In the genomic region with DNA sequence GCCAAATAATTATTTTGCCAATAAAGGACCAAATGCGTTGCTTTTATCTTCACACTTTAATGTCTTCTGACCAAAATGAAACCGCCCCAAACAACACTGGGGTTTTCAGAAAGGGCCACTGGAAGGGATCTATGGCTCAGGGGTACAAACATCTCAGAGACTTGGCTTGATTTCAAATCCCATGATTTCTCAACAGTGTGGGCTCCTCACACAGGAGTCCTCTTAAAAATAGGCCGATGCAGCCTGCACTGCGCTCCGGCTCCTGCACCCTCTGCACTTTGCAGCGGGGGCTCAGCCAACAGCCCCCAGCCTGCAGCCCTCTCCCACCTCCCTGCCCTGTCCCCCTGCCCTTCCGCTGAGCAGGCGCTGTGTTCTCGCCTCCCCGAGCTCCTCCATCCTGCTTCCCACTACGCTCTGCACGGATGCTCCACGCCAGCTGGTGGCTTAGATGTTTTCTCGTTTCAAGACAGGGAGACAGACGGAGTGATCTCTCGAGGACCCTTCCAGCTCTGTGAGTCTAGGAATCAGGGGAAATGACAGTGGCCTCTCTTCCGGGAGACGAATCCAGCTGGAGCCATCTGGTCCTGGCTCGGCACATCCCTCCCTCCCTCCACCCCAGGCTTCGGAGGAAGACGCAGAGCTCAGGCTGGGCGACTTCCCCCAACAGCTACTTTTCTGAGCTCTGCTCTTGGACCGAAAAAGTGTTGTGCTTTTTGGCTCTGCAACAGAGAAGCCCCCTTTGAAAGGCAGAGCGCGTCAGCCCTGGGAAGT, we compare ENCODE assay signal across 16 cellular contexts.
DNase-seq lines count a peak whose midpoint lies in the region; ATAC-seq, FAIRE-seq and TF ChIP-seq lines count a peak whose summit lies in the region.
"Had no signal": no experiment of that assay in that cellular context is flagged by ENCODE, and none has a peak within 500 bp of the region (broad histone marks: within the 10 kb centered on the region; RNA-seq: fewer than 3 reads in every experiment).

No MANE protein-coding gene starts in this region.

- H3K9me3 ChIP-seq in left lung (no peaks in the 10 kb centered on the region), small intestine (ENCODE audit: control insufficient read depth, low read depth) (no peaks in the 10 kb centered on the region)

- H3K27me3 ChIP-seq in left lung (peaks cover 0 to 9% of the 10 kb centered on the region in 2 donors), small intestine (ENCODE audit: control insufficient read depth in 2 of 2, insufficient read depth in 2 of 2, low read length in 2 of 2) (no peaks in the 10 kb centered on the region)

- CTCF ChIA-PET in Calu3 (lab: Charles Lee), result interaction anchor here (0.6 kb wide), 1 partner anchor 1425 kb away, joined by 3 read pairs; no protein-coding TSS in a partner anchor

- no peak overlapping the region for H3K27ac Mint-ChIP-seq in Calu3 (ENCODE audit: unreplicated experiment)
- H3K27ac Mint-ChIP-seq: activated T-helper 17 cell treated with anti-CD3 and anti-CD28 coated beads, Interleukin-2, amount 50 U/mL, for 72 hours; stimulated activated naive B cell treated with anti-CD40 and anti-IgM and Interleukin-4, amounts not matched to agents 10 μg/mL and 1 μg/mL and 100 μg/mL, for 72 hours; T-helper 17 cell had no signal

- FAIRE-seq in small intestine (lab: Jason Lieb, UNC), result no peak

- WGBS in small intestine, 3 donors, result 57 to 81% (median 75%) methylated on average over 25 of the region's 25 CpGs

- H3K4me1 Mint-ChIP-seq in Calu3 (ENCODE audit: low read depth, unreplicated experiment), result no peaks in the 10 kb centered on the region
- H3K4me1 Mint-ChIP-seq: activated T-helper 17 cell treated with anti-CD3 and anti-CD28 coated beads, Interleukin-2, amount 50 U/mL, for 72 hours; CD14-positive monocyte; stimulated activated naive B cell treated with anti-CD40 and anti-IgM and Interleukin-4, amounts not matched to agents 10 μg/mL and 1 μg/mL and 100 μg/mL, for 72 hours had no signal

- H3K36me3 ChIP-seq in left lung, result no peaks in the 10 kb centered on the region
- H3K36me3 ChIP-seq in small intestine (ENCODE audit: control insufficient read depth in 2 of 2, insufficient read depth in 2 of 2, low read length in 2 of 2), result no peaks in the 10 kb centered on the region

- no peaks in the 10 kb centered on the region for H3K36me3 Mint-ChIP-seq in Calu3 (ENCODE audit: insufficient read depth, unreplicated experiment)
- H3K36me3 Mint-ChIP-seq: CD14-positive monocyte; stimulated activated naive B cell treated with anti-CD40 and anti-IgM and Interleukin-4, amounts not matched to agents 10 μg/mL and 1 μg/mL and 100 μg/mL, for 72 hours had no signal

- peaks cover 82% of the 10 kb centered on the region for H3K27me3 Mint-ChIP-seq in Calu3 (ENCODE audit: unreplicated experiment)

- H3K4me3 Mint-ChIP-seq in Calu3 (ENCODE audit: low read depth, unreplicated experiment), result no peak overlapping the region
- H3K4me3 Mint-ChIP-seq: activated T-helper 17 cell treated with anti-CD3 and anti-CD28 coated beads, Interleukin-2, amount 50 U/mL, for 72 hours; CD14-positive monocyte; stimulated activated naive B cell treated with anti-CD40 and anti-IgM and Interleukin-4, amounts not matched to agents 10 μg/mL and 1 μg/mL and 100 μg/mL, for 72 hours; T-helper 17 cell had no signal

- no TSS peak for BruUV-seq in Calu3 (replicated peaks; lab: Mats Ljungman, UMichigan)

- H3K27ac ChIP-seq in coronary artery (no peak overlapping the region), left lung (no peak overlapping the region), small intestine (ENCODE audit: low read depth in 1 of 2, low read length in 1 of 2) (peak overlapping the region in 1 of 2 donors; percentile 71)
- H3K27ac ChIP-seq: parathyroid adenoma had no signal

- peak; percentile 45 for ATAC-seq in left lung
- ATAC-seq: activated T-helper 17 cell treated with anti-CD3 and anti-CD28 coated beads, Interleukin-2, amount 50 U/mL, for 72 hours; stimulated activated naive B cell treated with anti-CD40 and anti-IgM and Interleukin-4, amounts not matched to agents 10 μg/mL and 1 μg/mL and 100 μg/mL, for 72 hours; T-helper 17 cell had no signal

- H3K4me1 ChIP-seq in left lung, result no peaks in the 10 kb centered on the region
- H3K4me1 ChIP-seq in small intestine (ENCODE audit: control insufficient read depth in 2 of 2, insufficient read depth in 1 of 2, low read depth in 1 of 2, low read length in 1 of 2), result no peaks in the 10 kb centered on the region
- H3K4me1 ChIP-seq: parathyroid adenoma had no signal

- DNase-seq in NCI-H1694 treated with DMSO at 0.1 percent for 48 hours (lab: John Stamatoyannopoulos, UW) (peak; percentile 98), coronary artery (ENCODE audit: low spot score) (no peak), left lung (no peak), small intestine (peak; percentile 1), Calu3 (no peak), HUDEP-2 (lab: John Stamatoyannopoulos, UW; ENCODE audit: unreplicated experiment in 76 of 76) (no peak), cerebellar nuclear complex (lab: John Stamatoyannopoulos, UW) (no peak)
- DNase-seq in stimulated activated CD4-positive, alpha-beta T cell treated with anti-CD3 and anti-CD28 coated beads, Interleukin-2, amount 100 ng/mL, for 48 hours, result no peak
- DNase-seq: activated CD4-positive, alpha-beta T cell treated with anti-CD3 and anti-CD28 coated beads, Interleukin-2, amount 50 U/mL, for 1 hour; mesendoderm; NCI-H1092 treated with DMSO at 0.1 percent for 48 hours; stimulated activated naive B cell treated with anti-CD40 and anti-IgM and Interleukin-4, amounts not matched to agents 10 μg/mL and 1 μg/mL and 100 μg/mL, for 72 hours; T-helper 17 cell had no signal

- H3K4me3 ChIP-seq in coronary artery, result peak overlapping the region; percentile 52
- H3K4me3 ChIP-seq in left lung, result no peak overlapping the region
- no peak overlapping the region for H3K4me3 ChIP-seq in small intestine (ENCODE audit: low read depth in 1 of 2, low read length in 2 of 2)

- TF ChIP-seq CTCF in coronary artery (IDR thresholded peaks at IDR 0.05) (no peak), left lung (IDR thresholded peaks at IDR 0.05) (no peak), Calu3 (IDR thresholded peaks at IDR 0.05; ENCODE audit: unreplicated experiment) (no peak)

- intact Hi-C loops in left lung (cut with DNase I), result no loop called here
- intact Hi-C loops in Calu3 (cut with micrococcal nuclease; ENCODE audit: unreplicated experiment), result no loop called here

- no peaks in the 10 kb centered on the region for H3K9me3 Mint-ChIP-seq in Calu3 (ENCODE audit: low read depth, unreplicated experiment)
- H3K9me3 Mint-ChIP-seq: activated T-helper 17 cell treated with anti-CD3 and anti-CD28 coated beads, Interleukin-2, amount 50 U/mL, for 72 hours; CD14-positive monocyte; stimulated activated naive B cell treated with anti-CD40 and anti-IgM and Interleukin-4, amounts not matched to agents 10 μg/mL and 1 μg/mL and 100 μg/mL, for 72 hours had no signal

Comparison
In these comparisons a context has a peak if more than half of its experiments do, and no peak if none do; other contexts are left out.
1. DNase-seq: peak in NCI-H1694 treated with DMSO at 0.1 percent for 48 hours (single experiment) and small intestine (single experiment); none in coronary artery (single experiment), left lung (0 of 2), Calu3 (single experiment), HUDEP-2 (0 of 76), stimulated activated CD4-positive, alpha-beta T cell treated with anti-CD3 and anti-CD28 coated beads, Interleukin-2, amount 100 ng/mL, for 48 hours (0 of 2) and cerebellar nuclear complex (0 of 2).